1 cellular context compared by ENCODE assay signal in the genomic region with DNA sequence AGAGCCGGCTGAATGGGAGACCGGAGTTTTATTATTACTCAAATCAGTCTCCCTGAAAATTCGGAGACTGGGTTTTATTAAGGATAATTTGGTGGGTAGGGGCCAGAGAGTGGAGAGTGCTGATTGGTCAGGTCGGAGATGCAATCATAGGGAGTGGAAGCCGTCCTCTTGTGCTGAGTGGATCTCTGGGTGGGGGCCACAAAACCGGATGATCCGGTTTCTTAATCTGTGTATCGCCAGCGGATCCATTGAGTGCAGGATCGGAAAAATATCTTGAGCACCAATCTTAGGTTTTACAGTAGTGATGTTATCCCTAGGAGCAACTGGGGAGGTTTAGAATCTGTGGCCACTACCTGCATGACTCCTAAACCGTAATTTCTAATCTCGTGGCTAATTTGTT.
TF ChIP-seq lines count a peak whose summit lies in the region.

No MANE protein-coding gene starts in this region.

TF ChIP-seq in GM23338, 12 proteins besides CTCF, POLR2A, EP300 and RAD21 (continued from another document):
- TF ChIP-seq, protein P1, sequence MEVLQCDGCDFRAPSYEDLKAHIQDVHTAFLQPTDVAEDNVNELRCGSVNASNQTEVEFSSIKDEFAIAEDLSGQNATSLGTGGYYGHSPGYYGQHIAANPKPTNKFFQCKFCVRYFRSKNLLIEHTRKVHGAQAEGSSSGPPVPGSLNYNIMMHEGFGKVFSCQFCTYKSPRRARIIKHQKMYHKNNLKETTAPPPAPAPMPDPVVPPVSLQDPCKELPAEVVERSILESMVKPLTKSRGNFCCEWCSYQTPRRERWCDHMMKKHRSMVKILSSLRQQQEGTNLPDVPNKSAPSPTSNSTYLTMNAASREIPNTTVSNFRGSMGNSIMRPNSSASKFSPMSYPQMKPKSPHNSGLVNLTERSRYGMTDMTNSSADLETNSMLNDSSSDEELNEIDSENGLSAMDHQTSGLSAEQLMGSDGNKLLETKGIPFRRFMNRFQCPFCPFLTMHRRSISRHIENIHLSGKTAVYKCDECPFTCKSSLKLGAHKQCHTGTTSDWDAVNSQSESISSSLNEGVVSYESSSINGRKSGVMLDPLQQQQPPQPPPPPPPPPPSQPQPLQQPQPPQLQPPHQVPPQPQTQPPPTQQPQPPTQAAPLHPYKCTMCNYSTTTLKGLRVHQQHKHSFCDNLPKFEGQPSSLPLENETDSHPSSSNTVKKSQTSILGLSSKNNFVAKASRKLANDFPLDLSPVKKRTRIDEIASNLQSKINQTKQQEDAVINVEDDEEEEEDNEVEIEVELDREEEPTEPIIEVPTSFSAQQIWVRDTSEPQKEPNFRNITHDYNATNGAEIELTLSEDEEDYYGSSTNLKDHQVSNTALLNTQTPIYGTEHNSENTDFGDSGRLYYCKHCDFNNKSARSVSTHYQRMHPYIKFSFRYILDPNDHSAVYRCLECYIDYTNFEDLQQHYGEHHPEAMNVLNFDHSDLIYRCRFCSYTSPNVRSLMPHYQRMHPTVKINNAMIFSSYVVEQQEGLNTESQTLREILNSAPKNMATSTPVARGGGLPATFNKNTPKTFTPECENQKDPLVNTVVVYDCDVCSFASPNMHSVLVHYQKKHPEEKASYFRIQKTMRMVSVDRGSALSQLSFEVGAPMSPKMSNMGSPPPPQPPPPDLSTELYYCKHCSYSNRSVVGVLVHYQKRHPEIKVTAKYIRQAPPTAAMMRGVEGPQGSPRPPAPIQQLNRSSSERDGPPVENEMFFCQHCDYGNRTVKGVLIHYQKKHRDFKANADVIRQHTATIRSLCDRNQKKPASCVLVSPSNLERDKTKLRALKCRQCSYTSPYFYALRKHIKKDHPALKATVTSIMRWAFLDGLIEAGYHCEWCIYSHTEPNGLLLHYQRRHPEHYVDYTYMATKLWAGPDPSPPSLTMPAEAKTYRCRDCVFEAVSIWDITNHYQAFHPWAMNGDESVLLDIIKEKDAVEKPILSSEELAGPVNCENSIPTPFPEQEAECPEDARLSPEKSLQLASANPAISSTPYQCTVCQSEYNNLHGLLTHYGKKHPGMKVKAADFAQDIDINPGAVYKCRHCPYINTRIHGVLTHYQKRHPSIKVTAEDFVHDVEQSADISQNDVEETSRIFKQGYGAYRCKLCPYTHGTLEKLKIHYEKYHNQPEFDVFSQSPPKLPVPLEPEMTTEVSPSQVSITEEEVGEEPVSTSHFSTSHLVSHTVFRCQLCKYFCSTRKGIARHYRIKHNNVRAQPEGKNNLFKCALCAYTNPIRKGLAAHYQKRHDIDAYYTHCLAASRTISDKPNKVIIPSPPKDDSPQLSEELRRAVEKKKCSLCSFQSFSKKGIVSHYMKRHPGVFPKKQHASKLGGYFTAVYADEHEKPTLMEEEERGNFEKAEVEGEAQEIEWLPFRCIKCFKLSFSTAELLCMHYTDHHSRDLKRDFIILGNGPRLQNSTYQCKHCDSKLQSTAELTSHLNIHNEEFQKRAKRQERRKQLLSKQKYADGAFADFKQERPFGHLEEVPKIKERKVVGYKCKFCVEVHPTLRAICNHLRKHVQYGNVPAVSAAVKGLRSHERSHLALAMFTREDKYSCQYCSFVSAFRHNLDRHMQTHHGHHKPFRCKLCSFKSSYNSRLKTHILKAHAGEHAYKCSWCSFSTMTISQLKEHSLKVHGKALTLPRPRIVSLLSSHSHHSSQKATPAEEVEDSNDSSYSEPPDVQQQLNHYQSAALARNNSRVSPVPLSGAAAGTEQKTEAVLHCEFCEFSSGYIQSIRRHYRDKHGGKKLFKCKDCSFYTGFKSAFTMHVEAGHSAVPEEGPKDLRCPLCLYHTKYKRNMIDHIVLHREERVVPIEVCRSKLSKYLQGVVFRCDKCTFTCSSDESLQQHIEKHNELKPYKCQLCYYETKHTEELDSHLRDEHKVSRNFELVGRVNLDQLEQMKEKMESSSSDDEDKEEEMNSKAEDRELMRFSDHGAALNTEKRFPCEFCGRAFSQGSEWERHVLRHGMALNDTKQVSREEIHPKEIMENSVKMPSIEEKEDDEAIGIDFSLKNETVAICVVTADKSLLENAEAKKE (CRISPR knock-in tag; IDR thresholded peaks at IDR 0.05) = no peak
- TF ChIP-seq ZNF114 (CRISPR knock-in tag; IDR thresholded peaks at IDR 0.05) = no peak
- TF ChIP-seq CREB1 (CRISPR knock-in tag; IDR thresholded peaks at IDR 0.05; ENCODE audit: low read depth) = no peak
- no peak for TF ChIP-seq POLR2AphosphoS5 (IDR thresholded peaks at IDR 0.05; ENCODE audit: low read depth)
- no peak for TF ChIP-seq EZH2phosphoT487 (IDR thresholded peaks at IDR 0.05; ENCODE audit: unreplicated experiment)
TF ChIP-seq in GM23338: peak in this region for 0.
